In genomic region chr3:48267782-48268181, GRCh38 we compare ENCODE assay signal across 15 cellular contexts. TPM values are rescaled to one million over a fixed set of nuclear protein-coding genes. Genes with fewer than 3 reads are reported as not detected.
DNase-seq lines count a peak whose midpoint lies in the region; TF ChIP-seq lines count a peak whose summit lies in the region.
"Had no signal": no experiment of that assay in that cellular context is flagged by ENCODE, and none has a peak within 500 bp of the region (broad histone marks: within the 10 kb centered on the region; RNA-seq: fewer than 3 reads in every experiment).

No MANE protein-coding gene starts in this region.

- H3K27ac Mint-ChIP-seq in T-helper 1 cell treated with Interleukin-12 subunit alpha and Interleukin-12 subunit beta and Interleukin-4 antibody, amounts not matched to agents 30 μg/mL and 1 μg/mL, for 36 hours: peak overlapping the region; percentile 87
- H3K27ac Mint-ChIP-seq in endodermal cell (peak overlapping the region; percentile 50), progenitor cell of endocrine pancreas (peak overlapping the region; percentile 95)

- H3K4me3 Mint-ChIP-seq in T-helper 1 cell treated with Interleukin-12 subunit alpha and Interleukin-12 subunit beta and Interleukin-4 antibody, amounts not matched to agents 30 μg/mL and 1 μg/mL, for 36 hours: peak overlapping the region; percentile 3
- no peak overlapping the region for H3K4me3 Mint-ChIP-seq in endodermal cell
- H3K4me3 Mint-ChIP-seq in progenitor cell of endocrine pancreas (ENCODE audit: low read depth): no peak overlapping the region
- H3K4me3 Mint-ChIP-seq: immature natural killer cell had no signal

- peaks cover 21% of the 10 kb centered on the region for H3K9me3 ChIP-seq in endodermal cell (ENCODE audit: control insufficient read depth, low read length)
- H3K9me3 ChIP-seq: thoracic aorta had no signal

- H3K4me1 Mint-ChIP-seq in T-helper 1 cell treated with Interleukin-12 subunit alpha and Interleukin-12 subunit beta and Interleukin-4 antibody, amounts not matched to agents 30 μg/mL and 1 μg/mL, for 36 hours (ENCODE audit: low read depth): peaks cover 30% of the 10 kb centered on the region
- peaks cover 11% of the 10 kb centered on the region for H3K4me1 Mint-ChIP-seq in endodermal cell
- H3K4me1 Mint-ChIP-seq in progenitor cell of endocrine pancreas (ENCODE audit: low read depth): peaks cover 18% of the 10 kb centered on the region

- no peaks in the 10 kb centered on the region for H3K4me1 ChIP-seq in endodermal cell (ENCODE audit: control insufficient read depth, insufficient read depth, low read length)

- H3K4me3 ChIP-seq in endodermal cell (ENCODE audit: low read length): no peak overlapping the region
- H3K4me3 ChIP-seq: SK-N-MC, thoracic aorta had no signal

- TF ChIP-seq CTCF in VCaP (conservative IDR thresholded peaks at IDR 0.05) (no peak), endodermal cell (conservative IDR thresholded peaks at IDR 0.05) (no peak), progenitor cell of endocrine pancreas (IDR thresholded peaks at IDR 0.05; ENCODE audit: unreplicated experiment) (no peak)

- DNase-seq in T-helper 1 cell: no peak
- no peak for DNase-seq in endodermal cell
- no peak for DNase-seq in progenitor cell of endocrine pancreas (ENCODE audit: low spot score, unreplicated experiment)
- DNase-seq in NCI-H2227 treated with DMSO at 0.1 percent for 48 hours (lab: John Stamatoyannopoulos, UW): no peak
- no peak for DNase-seq in AG08395 (ENCODE audit: low spot score)
- no peak for DNase-seq in NCI-H510A (lab: John Stamatoyannopoulos, UW)
- DNase-seq: 8988T; foreskin melanocyte; immature natural killer cell; NK-92 treated with Interleukin-12 subunit alpha and Interleukin-12 subunit beta, amount 100 ng/mL, for 24 hours had no signal

- H3K9me3 Mint-ChIP-seq in T-helper 1 cell treated with Interleukin-12 subunit alpha and Interleukin-12 subunit beta and Interleukin-4 antibody, amounts not matched to agents 30 μg/mL and 1 μg/mL, for 36 hours: no peaks in the 10 kb centered on the region
- H3K9me3 Mint-ChIP-seq in endodermal cell: peaks cover 25% of the 10 kb centered on the region
- H3K9me3 Mint-ChIP-seq in progenitor cell of endocrine pancreas (ENCODE audit: low read depth): no peaks in the 10 kb centered on the region
- H3K9me3 Mint-ChIP-seq: immature natural killer cell had no signal

- H3K27ac ChIP-seq in VCaP (peak overlapping the region; percentile 73), endodermal cell (ENCODE audit: low read depth, low read length) (no peak overlapping the region)
- H3K27ac ChIP-seq: SK-N-MC, thoracic aorta had no signal

- peaks cover 58% of the 10 kb centered on the region for H3K36me3 ChIP-seq in endodermal cell (ENCODE audit: control insufficient read depth, insufficient read depth, low read length)

- no peaks in the 10 kb centered on the region for H3K27me3 Mint-ChIP-seq in T-helper 1 cell treated with Interleukin-12 subunit alpha and Interleukin-12 subunit beta and Interleukin-4 antibody, amounts not matched to agents 30 μg/mL and 1 μg/mL, for 36 hours (ENCODE audit: low read depth)
- H3K27me3 Mint-ChIP-seq in endodermal cell (ENCODE audit: insufficient read depth) (no peaks in the 10 kb centered on the region), progenitor cell of endocrine pancreas (no peaks in the 10 kb centered on the region)

- H3K27me3 ChIP-seq in endodermal cell (ENCODE audit: control insufficient read depth, insufficient read depth, low read length, poor library complexity, severe bottlenecking): no peaks in the 10 kb centered on the region

- WGBS in endodermal cell (ENCODE audit: insufficient coverage in 1 of 2, insufficient read length in 1 of 2), 2 experiments: 79 to 100% methylated on average over 2 of the region's 2 CpGs

- H3K9ac ChIP-seq in endodermal cell (ENCODE audit: extremely low read depth, low read length, poor library complexity, severe bottlenecking): no peak overlapping the region

- H3K36me3 Mint-ChIP-seq in T-helper 1 cell treated with Interleukin-12 subunit alpha and Interleukin-12 subunit beta and Interleukin-4 antibody, amounts not matched to agents 30 μg/mL and 1 μg/mL, for 36 hours (ENCODE audit: low read depth): peaks cover 24% of the 10 kb centered on the region
- peaks cover 80% of the 10 kb centered on the region for H3K36me3 Mint-ChIP-seq in endodermal cell (ENCODE audit: low read depth)
- peaks cover 45% of the 10 kb centered on the region for H3K36me3 Mint-ChIP-seq in progenitor cell of endocrine pancreas (ENCODE audit: insufficient read depth)

RNA-seq across cellular contexts. Expression of gene ZNF589, which starts 26.9 kb away (rescaled TPM):
- 10 to 100 TPM; 39.0 to 44.3 TPM for total RNA-seq in endodermal cell
- 33.8 TPM for polyA plus RNA-seq in endodermal cell (2013, experiment 1 of 2)
- polyA plus RNA-seq in endodermal cell (2013, experiment 2 of 2): 29.9 TPM
- total RNA-seq in progenitor cell of endocrine pancreas: 28.5 and 30.4 TPM in 2 replicates

RNA-seq across cellular contexts. Expression of gene NME6, which starts 33.4 kb away (rescaled TPM):
- total RNA-seq in endodermal cell (10 to 100 TPM; 27.7 to 30.2 TPM), progenitor cell of endocrine pancreas (34.8 and 35.5 TPM in 2 replicates)
- 38.0 TPM for polyA plus RNA-seq in endodermal cell (2013, experiment 1 of 2)
- 33.1 TPM for polyA plus RNA-seq in endodermal cell (2013, experiment 2 of 2)

RNA-seq across cellular contexts. Expression of gene CAMP, which starts 44.5 kb away (rescaled TPM):
- not detected for total RNA-seq in endodermal cell
- not detected for polyA plus RNA-seq in endodermal cell (2013, experiment 1 of 2)
- polyA plus RNA-seq in endodermal cell (2013, experiment 2 of 2): not detected
- not detected in 2 replicates for total RNA-seq in progenitor cell of endocrine pancreas
- total RNA-seq: myocyte, thoracic aorta had no signal
- polyA plus RNA-seq: immature natural killer cell had no signal
